In the genomic region with DNA sequence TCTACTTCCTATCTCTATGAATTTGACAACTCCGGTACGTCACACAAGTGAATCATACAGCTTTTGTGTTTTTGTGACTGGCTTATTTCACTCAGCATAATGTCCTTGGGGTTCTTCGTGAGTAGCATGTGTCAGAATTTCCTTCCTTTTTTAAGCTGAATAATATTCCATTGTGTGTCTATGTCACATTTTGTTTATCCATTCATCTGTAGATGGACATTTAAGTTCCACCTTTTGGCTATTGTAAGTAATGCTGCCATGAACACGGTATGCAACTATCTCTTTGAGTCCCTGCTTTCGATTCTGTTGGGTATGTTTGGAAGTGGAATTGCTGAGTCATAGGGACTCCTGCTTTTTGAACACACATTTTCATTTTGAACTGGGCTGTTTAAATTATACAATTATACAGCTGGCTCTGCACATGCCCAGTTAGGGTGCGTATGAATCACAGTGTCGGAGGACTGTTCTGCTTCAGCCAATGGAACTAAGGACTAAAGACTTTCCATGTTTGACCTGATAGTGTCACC, we compare ENCODE assay signal across 1 cellular context.
A peak's percentile ranks its signal among the peaks of the same experiment; 100 is the strongest.
TF ChIP-seq lines count a peak whose summit lies in the region.

No MANE protein-coding gene starts in this region.

TF ChIP-seq in endothelial cell of umbilical vein, 7 proteins besides CTCF, POLR2A, EP300 and RAD21:
- peak; percentile 61 for TF ChIP-seq JUN (IDR thresholded peaks at IDR 0.05; ENCODE audit: borderline replicate concordance, insufficient read depth, insufficient read length, low read depth)
- no peak for TF ChIP-seq MYC (IDR thresholded peaks at IDR 0.05; ENCODE audit: low read depth, low read length)
- peak; percentile 34 for TF ChIP-seq FOS (IDR thresholded peaks at IDR 0.05; ENCODE audit: borderline replicate concordance, insufficient read depth, low read length)
TF ChIP-seq in endothelial cell of umbilical vein: peak in this region for 2.
